Comparison of ENCODE assay signal across 28 cellular contexts in the genomic region with DNA sequence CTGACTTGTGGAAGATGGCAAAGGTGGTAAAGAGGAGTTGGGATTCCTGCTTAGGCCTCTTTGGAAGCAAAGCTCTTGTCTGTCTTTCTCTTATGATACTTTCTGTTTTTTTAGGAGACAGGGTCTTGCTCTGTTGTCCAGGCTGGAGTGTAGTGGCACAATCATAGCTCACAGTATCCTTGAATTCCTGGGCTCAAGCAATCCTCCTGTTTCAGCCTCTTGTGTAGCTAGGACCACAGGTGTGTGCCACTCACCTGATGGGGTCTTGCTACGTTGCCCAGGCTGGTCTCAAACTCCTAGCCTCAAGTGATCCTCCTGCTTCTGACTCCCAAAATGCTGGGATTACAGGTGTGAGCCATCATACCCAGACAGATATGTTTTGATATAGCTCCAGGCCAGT.
"Had no signal": no experiment of that assay in that cellular context is flagged by ENCODE, and none has a peak within 500 bp of the region (broad histone marks: within the 10 kb centered on the region; RNA-seq: fewer than 3 reads in every experiment).

No MANE protein-coding gene starts in this region.

- H3K4me1 ChIP-seq: suprapubic skin, testis, transverse colon, vagina had no signal

- DNase-seq: stimulated activated CD4-positive, alpha-beta T cell treated with anti-CD3 and anti-CD28 coated beads, Interleukin-2, amount 100 ng/mL, for 48 hours; stimulated activated CD4-positive, alpha-beta T cell treated with anti-CD3 and anti-CD28 coated beads, Interleukin-4, amount 100 ng/mL, for 1 hour; stimulated activated CD4-positive, alpha-beta T cell treated with anti-CD3 and anti-CD28 coated beads, Interleukin-4, amount 100 ng/mL, for 24 hours; stimulated activated CD4-positive, alpha-beta T cell treated with anti-CD3 and anti-CD28 coated beads, Interleukin-4, amount 100 ng/mL, for 4 hours; stimulated activated CD8-positive, alpha-beta memory T cell treated with anti-CD3 and anti-CD28 coated beads, Interleukin-4, amount 100 ng/mL, for 48 hours; stimulated activated naive B cell treated with anti-CD40 and anti-IgM and Interleukin-4, amounts not matched to agents 10 μg/mL and 1 μg/mL and 100 μg/mL, for 72 hours; stimulated activated naive CD4-positive, alpha-beta T cell; stimulated activated naive CD4-positive, alpha-beta T cell treated with Interleukin-2 at 50 U/mL for 16 hours; stimulated activated naive CD8-positive, alpha-beta T cell treated with anti-CD3 and anti-CD28 coated beads, Interleukin-15, amount 100 ng/mL, for 72 hours; stimulated activated naive CD8-positive, alpha-beta T cell treated with anti-CD3 and anti-CD28 coated beads, Interleukin-15, Interleukin-2, amounts not matched to agents 100 U/mL and 50 U/mL, for 24 hours; stomach; substantia nigra; testis; thyroid gland; tibial artery; transverse colon; trophoblast cell; upper lobe of left lung; upper lobe of right lung; uterus had no signal

- H3K9me3 ChIP-seq: suprapubic skin, testis, thoracic aorta, thyroid gland, tibial artery, transverse colon, upper lobe of right lung, uterus, vagina had no signal

- H3K4me3 ChIP-seq: stomach, suprapubic skin, testis, thoracic aorta, thyroid gland, tibial artery, tibial nerve, transverse colon, upper lobe of left lung, upper lobe of right lung, uterus, vagina had no signal

- H3K27me3 ChIP-seq: stomach, suprapubic skin, testis, thyroid gland, tibial artery, tibial nerve, transverse colon, upper lobe of left lung, upper lobe of right lung, uterus, vagina had no signal

- H3K36me3 Mint-ChIP-seq: stimulated activated effector memory CD8-positive, alpha-beta T cell treated with anti-CD3 and anti-CD28 coated beads, Interleukin-12 subunit alpha, Interleukin-12 subunit beta, amount 100 ng/mL, for 72 hours; stimulated activated memory B cell treated with anti-CD40 and anti-IgM and Interleukin-4, amounts not matched to agents 10 μg/mL and 1 μg/mL and 100 μg/mL, for 72 hours had no signal

- H3K27ac Mint-ChIP-seq: stimulated activated effector memory CD8-positive, alpha-beta T cell treated with anti-CD3 and anti-CD28 coated beads, Interleukin-12 subunit alpha, Interleukin-12 subunit beta, amount 100 ng/mL, for 72 hours; stimulated activated memory B cell treated with anti-CD40 and anti-IgM and Interleukin-4, amounts not matched to agents 10 μg/mL and 1 μg/mL and 100 μg/mL, for 72 hours; stimulated activated naive B cell treated with anti-CD40 and anti-IgM and Interleukin-4, amounts not matched to agents 10 μg/mL and 1 μg/mL and 100 μg/mL, for 72 hours; stimulated activated naive CD8-positive, alpha-beta T cell treated with anti-CD3 and anti-CD28 coated beads, Interleukin-15, amount 100 ng/mL, for 72 hours; stimulated activated naive CD8-positive, alpha-beta T cell treated with anti-CD3 and anti-CD28 coated beads, Interleukin-15, Interleukin-2, amounts not matched to agents 100 ng/mL and 50 ng/mL, for 24 hours; type B pancreatic cell had no signal

- H3K4me1 Mint-ChIP-seq: stimulated activated effector memory CD8-positive, alpha-beta T cell treated with anti-CD3 and anti-CD28 coated beads, Interleukin-12 subunit alpha, Interleukin-12 subunit beta, amount 100 ng/mL, for 72 hours; stimulated activated memory B cell treated with anti-CD40 and anti-IgM and Interleukin-4, amounts not matched to agents 10 μg/mL and 1 μg/mL and 100 μg/mL, for 72 hours; stimulated activated naive B cell treated with anti-CD40 and anti-IgM and Interleukin-4, amounts not matched to agents 10 μg/mL and 1 μg/mL and 100 μg/mL, for 72 hours; stimulated activated naive CD8-positive, alpha-beta T cell treated with anti-CD3 and anti-CD28 coated beads, Interleukin-15, amount 100 ng/mL, for 72 hours had no signal

- H3K27ac ChIP-seq: stomach, suprapubic skin, testis, thoracic aorta, thyroid gland, tibial artery, tibial nerve, transverse colon, upper lobe of left lung, upper lobe of right lung, uterus, vagina had no signal

- H3K27me3 Mint-ChIP-seq: stimulated activated memory B cell treated with anti-CD40 and anti-IgM and Interleukin-4, amounts not matched to agents 10 μg/mL and 1 μg/mL and 100 μg/mL, for 72 hours; stimulated activated naive B cell treated with anti-CD40 and anti-IgM and Interleukin-4, amounts not matched to agents 10 μg/mL and 1 μg/mL and 100 μg/mL, for 72 hours; stimulated activated naive CD8-positive, alpha-beta T cell treated with anti-CD3 and anti-CD28 coated beads, Interleukin-15, Interleukin-2, amounts not matched to agents 100 ng/mL and 50 ng/mL, for 24 hours; type B pancreatic cell had no signal

- H3K4me3 Mint-ChIP-seq: stimulated activated effector memory CD8-positive, alpha-beta T cell treated with anti-CD3 and anti-CD28 coated beads, Interleukin-12 subunit alpha, Interleukin-12 subunit beta, amount 100 ng/mL, for 72 hours; stimulated activated memory B cell treated with anti-CD40 and anti-IgM and Interleukin-4, amounts not matched to agents 10 μg/mL and 1 μg/mL and 100 μg/mL, for 72 hours; stimulated activated naive B cell treated with anti-CD40 and anti-IgM and Interleukin-4, amounts not matched to agents 10 μg/mL and 1 μg/mL and 100 μg/mL, for 72 hours; stimulated activated naive CD8-positive, alpha-beta T cell treated with anti-CD3 and anti-CD28 coated beads, Interleukin-15, amount 100 ng/mL, for 72 hours; stimulated activated naive CD8-positive, alpha-beta T cell treated with anti-CD3 and anti-CD28 coated beads, Interleukin-15, Interleukin-2, amounts not matched to agents 100 ng/mL and 50 ng/mL, for 24 hours; type B pancreatic cell had no signal

- H3K36me3 ChIP-seq: stomach, suprapubic skin, thoracic aorta, thyroid gland, tibial artery, tibial nerve, transverse colon, upper lobe of left lung, upper lobe of right lung, uterus, vagina had no signal

- ATAC-seq: stimulated activated effector memory CD8-positive, alpha-beta T cell treated with anti-CD3 and anti-CD28 coated beads, Interleukin-12 subunit alpha, Interleukin-12 subunit beta, amount 100 ng/mL, for 72 hours; stimulated activated memory B cell treated with anti-CD40 and anti-IgM and Interleukin-4, amounts not matched to agents 10 μg/mL and 1 μg/mL and 100 μg/mL, for 72 hours; stimulated activated naive B cell treated with anti-CD40 and anti-IgM and Interleukin-4, amounts not matched to agents 10 μg/mL and 1 μg/mL and 100 μg/mL, for 72 hours; stimulated activated naive CD8-positive, alpha-beta T cell treated with anti-CD3 and anti-CD28 coated beads, Interleukin-15, amount 100 ng/mL, for 72 hours; stimulated activated naive CD8-positive, alpha-beta T cell treated with anti-CD3 and anti-CD28 coated beads, Interleukin-15, Interleukin-2, amounts not matched to agents 100 U/mL and 50 U/mL, for 24 hours; upper lobe of right lung had no signal
